Comparison of ENCODE assay signal across 8 cellular contexts in the genomic region with DNA sequence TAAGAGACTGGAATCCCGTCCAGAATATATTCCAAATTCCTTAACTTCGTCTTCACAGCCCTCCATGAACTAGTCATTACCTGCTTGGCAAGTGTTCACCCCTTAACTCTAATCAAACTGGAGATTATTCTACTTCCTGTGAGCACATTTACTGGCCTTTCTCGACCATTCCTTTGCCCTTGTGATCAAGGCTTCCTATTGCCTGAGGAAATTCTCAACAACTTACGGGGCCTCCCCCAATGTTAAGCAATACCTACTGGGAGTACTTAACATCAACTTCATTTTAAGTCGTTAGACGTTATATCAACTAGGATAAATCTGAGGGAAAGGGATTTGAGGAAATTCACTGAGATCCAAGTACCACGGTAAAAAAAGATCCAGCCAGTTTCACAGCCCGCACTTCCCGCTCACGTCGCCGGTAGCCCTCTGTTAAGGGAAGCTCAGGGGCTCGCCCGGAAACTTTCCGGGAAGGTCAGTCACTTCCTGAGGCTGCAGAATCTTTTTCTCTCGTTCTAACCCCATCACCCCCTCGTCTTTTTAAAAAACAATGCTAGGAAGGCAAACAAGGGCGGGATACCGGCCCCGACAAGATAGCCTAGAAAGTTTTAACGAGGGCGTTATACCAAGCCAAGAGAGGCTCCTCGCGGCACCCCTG. TPM values are rescaled to one million over a fixed set of nuclear protein-coding genes. Genes with fewer than 3 reads are reported as not detected.
DNase-seq lines count a peak whose midpoint lies in the region; ATAC-seq, FAIRE-seq and TF ChIP-seq lines count a peak whose summit lies in the region.

No MANE protein-coding gene starts in this region.

- TF ChIP-seq CTCF in CD8-positive, alpha-beta T cell (IDR thresholded peaks at IDR 0.05) = no peak
- TF ChIP-seq CTCF in foreskin fibroblast (IDR thresholded peaks at IDR 0.05; ENCODE audit: low read depth, low read length) (no peak), D721Med (IDR thresholded peaks at IDR 0.05; ENCODE audit: insufficient read depth, missing control alignments) (no peak)

- peak overlapping the region; percentile 96 for H3K4me3 Mint-ChIP-seq in CD8-positive, alpha-beta T cell
- peak overlapping the region; percentile 86 for H3K4me3 Mint-ChIP-seq in activated CD4-positive, alpha-beta T cell treated with anti-CD3 and anti-CD28 coated beads, Interleukin-2, amount 10 ng/mL, durations not matched to agents 7 days and 5 days

- peaks cover 49% of the 10 kb centered on the region for H3K4me1 Mint-ChIP-seq in CD8-positive, alpha-beta T cell (ENCODE audit: low read depth)
- peaks cover 45% of the 10 kb centered on the region for H3K4me1 Mint-ChIP-seq in activated CD4-positive, alpha-beta T cell treated with anti-CD3 and anti-CD28 coated beads, Interleukin-2, amount 10 ng/mL, durations not matched to agents 7 days and 5 days

- peak overlapping the region; percentile 99 for H3K9ac ChIP-seq in HUES6 (ENCODE audit: low read length)

- no peak for FAIRE-seq in D721Med (lab: Jason Lieb, UNC)

- no peaks in the 10 kb centered on the region for H3K9me3 Mint-ChIP-seq in CD8-positive, alpha-beta T cell
- no peaks in the 10 kb centered on the region for H3K9me3 Mint-ChIP-seq in activated CD4-positive, alpha-beta T cell treated with anti-CD3 and anti-CD28 coated beads, Interleukin-2, amount 10 ng/mL, durations not matched to agents 7 days and 5 days

- DNase-seq in CD8-positive, alpha-beta T cell = peak in 1 of 7 experiments; percentile 18
- DNase-seq in activated CD4-positive, alpha-beta T cell treated with anti-CD3 and anti-CD28 coated beads, Interleukin-2, amount 10 ng/mL, durations not matched to agents 7 days and 5 days = no peak
- peak; percentile 57 to 74 for DNase-seq in foreskin fibroblast
- peak; percentile 82 for DNase-seq in posterior vena cava (ENCODE audit: low spot score)
- DNase-seq in iPS-NIHi11 (ENCODE audit: low spot score) = no peak
- DNase-seq in D721Med (ENCODE audit: insufficient read length, low spot score) = no peak

- intact Hi-C loops in CD8-positive, alpha-beta T cell (cut with DNase I, micrococcal nuclease) = loop anchor here (1.0 to 10.0 kb wide), 10 partner anchors 192 to 1754 kb away; partner anchors contain the start of genes AHCY (in 1 of the 2), ASXL1 (in 1 of the 2), CBFA2T2 (in 1 of the 2) and DYNLRB1 (in 1 of the 2)
- intact Hi-C loops in posterior vena cava (cut with DNase I) = no loop called here

- ATAC-seq in CD8-positive, alpha-beta T cell = no peak
- no peak for ATAC-seq in GM19328 (IDR thresholded peaks at IDR 0.05; ENCODE audit: unreplicated experiment)

- peaks cover 39% of the 10 kb centered on the region for H3K36me3 Mint-ChIP-seq in CD8-positive, alpha-beta T cell
- H3K36me3 Mint-ChIP-seq in activated CD4-positive, alpha-beta T cell treated with anti-CD3 and anti-CD28 coated beads, Interleukin-2, amount 10 ng/mL, durations not matched to agents 7 days and 5 days (ENCODE audit: low read depth) = peaks cover 44% of the 10 kb centered on the region

- no peaks in the 10 kb centered on the region for H3K9me3 ChIP-seq in CD8-positive, alpha-beta T cell (ENCODE audit: low read length)
- H3K9me3 ChIP-seq in HUES6 (ENCODE audit: control insufficient read depth, insufficient read depth, low read depth, low read length) = no peaks in the 10 kb centered on the region

- peaks cover 4% of the 10 kb centered on the region for H3K36me3 ChIP-seq in CD8-positive, alpha-beta T cell (ENCODE audit: insufficient read depth, low read length)
- H3K36me3 ChIP-seq in HUES6 (ENCODE audit: control insufficient read depth, insufficient read depth, low read length) = peaks cover 45% of the 10 kb centered on the region

- H3K4me1 ChIP-seq in CD8-positive, alpha-beta T cell (ENCODE audit: insufficient read depth, low read length) = peaks cover 41% of the 10 kb centered on the region
- H3K4me1 ChIP-seq in HUES6 (ENCODE audit: control insufficient read depth, insufficient read depth, low read length) = peaks cover 4% of the 10 kb centered on the region; the same call in 1 of the 2 replicates

- H3K27ac ChIP-seq in CD8-positive, alpha-beta T cell (ENCODE audit: low read depth, low read length) = peak overlapping the region; percentile 89
- H3K27ac ChIP-seq in HUES6 (ENCODE audit: low read depth, low read length) = peak overlapping the region; percentile 99

- H3K27ac Mint-ChIP-seq in CD8-positive, alpha-beta T cell = peak overlapping the region; percentile 98
- peak overlapping the region; percentile 99 for H3K27ac Mint-ChIP-seq in activated CD4-positive, alpha-beta T cell treated with anti-CD3 and anti-CD28 coated beads, Interleukin-2, amount 10 ng/mL, durations not matched to agents 7 days and 5 days

- POLR2A ChIA-PET in CD8-positive, alpha-beta T cell (lab: Charles Lee) = interaction anchor here (1.1 to 3.2 kb wide), 5 partner anchors 9 to 1173 kb away, joined by 3 to 16 read pairs (median 4); partner anchors contain the start of gene CHMP4B
- POLR2A ChIA-PET in activated CD4-positive, alpha-beta T cell treated with anti-CD3 and anti-CD28 coated beads, Interleukin-2, amount 10 ng/mL, durations not matched to agents 7 days and 5 days (lab: Charles Lee) = interaction anchor here (0.9 kb wide), 1 partner anchor 118 kb away, joined by 3 read pairs; the partner anchor contains the start of gene RALY

- no peaks in the 10 kb centered on the region for H3K27me3 Mint-ChIP-seq in CD8-positive, alpha-beta T cell (ENCODE audit: low read depth)
- H3K27me3 Mint-ChIP-seq in activated CD4-positive, alpha-beta T cell treated with anti-CD3 and anti-CD28 coated beads, Interleukin-2, amount 10 ng/mL, durations not matched to agents 7 days and 5 days = no peaks in the 10 kb centered on the region

- no peaks in the 10 kb centered on the region for H3K27me3 ChIP-seq in CD8-positive, alpha-beta T cell (ENCODE audit: insufficient read depth, low read length)
- no peaks in the 10 kb centered on the region for H3K27me3 ChIP-seq in HUES6 (ENCODE audit: control insufficient read depth, insufficient read depth, low read length)

- H3K4me3 ChIP-seq in CD8-positive, alpha-beta T cell (ENCODE audit: low read depth, low read length) = peak overlapping the region; percentile 81
- H3K4me3 ChIP-seq in HUES6 (ENCODE audit: low read depth, low read length) (peak overlapping the region; percentile 89), foreskin fibroblast (ENCODE audit: low read depth in 1 of 2, low read length in 2 of 2) (peak overlapping the region; percentile 81 to 99)

- CTCF ChIA-PET in CD8-positive, alpha-beta T cell (lab: Charles Lee) = interaction anchor here (2.2 kb wide), 1 partner anchor 18 kb away, joined by 8 read pairs; no protein-coding TSS in a partner anchor
- CTCF ChIA-PET in activated CD4-positive, alpha-beta T cell treated with anti-CD3 and anti-CD28 coated beads, Interleukin-2, amount 10 ng/mL, durations not matched to agents 7 days and 5 days (lab: Charles Lee) = interaction anchor here (0.5 to 2.0 kb wide), 2 partner anchors 178 to 562 kb away, joined by 3 to 6 read pairs; no protein-coding TSS in a partner anchor

RNA-seq across cellular contexts. Expression of gene EIF2S2, which starts 0.9 kb away (rescaled TPM):
- total RNA-seq in CD8-positive, alpha-beta T cell = 10 to 100 TPM; 19.4 to 19.6 TPM
- total RNA-seq in activated CD4-positive, alpha-beta T cell treated with anti-CD3 and anti-CD28 coated beads, Interleukin-2, amount 10 ng/mL, durations not matched to agents 7 days and 5 days = 10 to 100 TPM; 84.7 to 92.9 TPM
- 10 to 100 TPM; 45.0 to 50.2 TPM for total RNA-seq in posterior vena cava

Comparison
In these comparisons a context has a peak if more than half of its experiments do, and no peak if none do; other contexts are left out.
1. DNase-seq: peak in foreskin fibroblast (2 of 2) and posterior vena cava (single experiment); none in activated CD4-positive, alpha-beta T cell treated with anti-CD3 and anti-CD28 coated beads, Interleukin-2, amount 10 ng/mL, durations not matched to agents 7 days and 5 days (single experiment), iPS-NIHi11 (single experiment) and D721Med (single experiment).
2. intact Hi-C loops: an anchor here in CD8-positive, alpha-beta T cell (1.0 to 10.0 kb wide); none called in posterior vena cava.
3. Peak in every context shown above with its lines, with median percentiles within 50 percentile points of each other: H3K4me3 ChIP-seq.